1 cellular context compared by ENCODE assay signal in the genomic region with DNA sequence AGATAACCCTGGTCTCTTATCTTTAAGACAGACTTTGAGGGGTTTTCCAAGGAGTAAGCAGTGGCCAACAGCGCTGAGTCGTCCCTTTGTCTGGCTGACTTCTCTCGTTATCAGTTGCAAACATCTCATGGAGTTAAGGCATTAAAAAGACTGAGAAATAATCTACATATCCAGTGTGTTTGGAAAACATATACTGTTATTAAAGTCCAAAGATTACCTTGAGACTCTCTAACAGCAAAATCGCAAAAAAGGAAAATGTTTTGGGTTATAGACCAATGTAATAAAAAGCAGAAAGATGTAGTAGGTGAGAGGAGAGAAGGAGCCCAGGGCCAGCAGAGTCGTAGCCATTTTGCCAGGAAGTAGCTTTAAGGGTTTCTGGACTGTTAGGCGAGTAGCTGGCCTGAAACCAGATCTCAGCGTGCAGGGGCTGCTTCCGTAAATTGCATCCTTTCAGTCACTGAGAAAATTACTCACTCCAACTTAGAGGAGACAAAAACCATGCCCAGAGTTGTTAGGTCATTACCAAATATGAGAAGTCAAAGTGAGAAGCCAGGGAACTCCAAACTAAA.
TF ChIP-seq lines count a peak whose summit lies in the region.

No MANE protein-coding gene starts in this region.

TF ChIP-seq in K562, 482 proteins besides CTCF, POLR2A, EP300 and RAD21 (continued from another document and continues in another):
- TF ChIP-seq YY1 (IDR thresholded peaks at IDR 0.05; ENCODE audit: borderline replicate concordance in 1 of 3, control insufficient read depth in 1 of 3, extremely low read depth in 1 of 3, insufficient read depth in 3 of 3, insufficient read length in 1 of 3, insufficient replicate concordance in 2 of 3, low read depth in 1 of 3, low read length in 2 of 3) (peak in 2 of 3 experiments; percentile 37 to 71), C11orf30 (IDR thresholded peaks at IDR 0.05; ENCODE audit: low read depth) (no peak), HEY1 (CRISPR knock-in tag; IDR thresholded peaks at IDR 0.05; ENCODE audit: borderline replicate concordance) (0 out of 2 replicates have a peak, but pooled peaks have one; percentile 8), CREBBP (IDR thresholded peaks at IDR 0.05; ENCODE audit: low read depth, low read length) (no peak), TBP (optimal IDR thresholded peaks at IDR 0.05; ENCODE audit: low read depth, low read length) (no peak), RBFOX2 (IDR thresholded peaks at IDR 0.05; ENCODE audit: low read depth, low read length) (no peak), HMG20A (CRISPR knock-in tag; conservative IDR thresholded peaks at IDR 0.05) (no peak), SLC30A9 (CRISPR knock-in tag; IDR thresholded peaks at IDR 0.05) (no peak), E2F3 (CRISPR knock-in tag; IDR thresholded peaks at IDR 0.05) (no peak), RFX7 (CRISPR knock-in tag; IDR thresholded peaks at IDR 0.05) (no peak), ZNF561 (CRISPR knock-in tag; conservative IDR thresholded peaks at IDR 0.05) (no peak), TRIM28 (IDR thresholded peaks at IDR 0.05) (no peak), HDAC6 (IDR thresholded peaks at IDR 0.05; ENCODE audit: low read depth, low read length) (no peak), ZNF24 (IDR thresholded peaks at IDR 0.05) (no peak), MTA2 (IDR thresholded peaks at IDR 0.05; ENCODE audit: low read depth) (no peak), SMAD4 (CRISPR knock-in tag; conservative IDR thresholded peaks at IDR 0.05) (no peak; the same call in 1 of the 2 replicates), JUND (IDR thresholded peaks at IDR 0.05; ENCODE audit: borderline replicate concordance, low read depth, low read length) (peak; percentile 43; the same call in 1 of the 2 replicates), JUND (tag; IDR thresholded peaks at IDR 0.05; ENCODE audit: borderline replicate concordance, low read depth, low read length) (0 out of 3 replicates have a peak, but pooled peaks have one; percentile 10), SRSF7 (optimal IDR thresholded peaks at IDR 0.05; ENCODE audit: low read depth, low read length) (no peak), SIN3B (IDR thresholded peaks at IDR 0.05; ENCODE audit: low read depth) (no peak), ZNF175 (CRISPR knock-in tag; IDR thresholded peaks at IDR 0.05; ENCODE audit: low read depth) (no peak), STAT5B (CRISPR knock-in tag; IDR thresholded peaks at IDR 0.05) (no peak), CCAR2 (IDR thresholded peaks at IDR 0.05; ENCODE audit: low read depth, low read length) (no peak), MECOM (CRISPR knock-in tag; IDR thresholded peaks at IDR 0.05) (no peak), GABPB1 (CRISPR knock-in tag; IDR thresholded peaks at IDR 0.05) (0 out of 2 replicates have a peak, but pooled peaks have one; percentile 24), CC2D1A (IDR thresholded peaks at IDR 0.05) (no peak), PYGO2 (tag; IDR thresholded peaks at IDR 0.05) (no peak), ZNF41 (CRISPR knock-in tag; conservative IDR thresholded peaks at IDR 0.05) (0 out of 2 replicates have a peak, but pooled peaks have one; percentile 30), ELF4 (CRISPR knock-in tag; IDR thresholded peaks at IDR 0.05) (0 out of 2 replicates have a peak, but pooled peaks have one; percentile 46), ZNF134 (CRISPR knock-in tag; conservative IDR thresholded peaks at IDR 0.05) (no peak), KAT7 (CRISPR knock-in tag; IDR thresholded peaks at IDR 0.05; ENCODE audit: borderline replicate concordance) (no peak), RBM25 (IDR thresholded peaks at IDR 0.05; ENCODE audit: low read depth, low read length, severe bottlenecking) (no peak), PTRF (tag; IDR thresholded peaks at IDR 0.05) (no peak), ETV1 (tag; conservative IDR thresholded peaks at IDR 0.05; ENCODE audit: low read depth) (no peak), EGR1 (conservative IDR thresholded peaks at IDR 0.05) (no peak), SREBF2 (CRISPR knock-in tag; IDR thresholded peaks at IDR 0.05) (no peak), POLR2G (IDR thresholded peaks at IDR 0.05; ENCODE audit: low read depth, low read length) (no peak), ZNF311 (CRISPR knock-in tag; IDR thresholded peaks at IDR 0.05) (0 out of 2 replicates have a peak, but pooled peaks have one; percentile 57), ZNF699 (CRISPR knock-in tag; IDR thresholded peaks at IDR 0.05; ENCODE audit: insufficient replicate concordance) (no peak), RBM34 (IDR thresholded peaks at IDR 0.05; ENCODE audit: borderline replicate concordance, insufficient read depth, low read length) (no peak), ATF7 (IDR thresholded peaks at IDR 0.05) (no peak), RUNX1 (IDR thresholded peaks at IDR 0.05; ENCODE audit: low read depth) (no peak), RBM39 (optimal IDR thresholded peaks at IDR 0.05; ENCODE audit: low read depth, low read length) (no peak), STAT5A (IDR thresholded peaks at IDR 0.05; ENCODE audit: borderline replicate concordance, low read length) (no peak), ZKSCAN3 (CRISPR knock-in tag; IDR thresholded peaks at IDR 0.05) (no peak), HNRNPK (IDR thresholded peaks at IDR 0.05; ENCODE audit: low read depth, low read length, poor library complexity, severe bottlenecking) (no peak), ZNF766 (CRISPR knock-in tag; conservative IDR thresholded peaks at IDR 0.05) (peak; percentile 80)
- TF ChIP-seq, protein P1, sequence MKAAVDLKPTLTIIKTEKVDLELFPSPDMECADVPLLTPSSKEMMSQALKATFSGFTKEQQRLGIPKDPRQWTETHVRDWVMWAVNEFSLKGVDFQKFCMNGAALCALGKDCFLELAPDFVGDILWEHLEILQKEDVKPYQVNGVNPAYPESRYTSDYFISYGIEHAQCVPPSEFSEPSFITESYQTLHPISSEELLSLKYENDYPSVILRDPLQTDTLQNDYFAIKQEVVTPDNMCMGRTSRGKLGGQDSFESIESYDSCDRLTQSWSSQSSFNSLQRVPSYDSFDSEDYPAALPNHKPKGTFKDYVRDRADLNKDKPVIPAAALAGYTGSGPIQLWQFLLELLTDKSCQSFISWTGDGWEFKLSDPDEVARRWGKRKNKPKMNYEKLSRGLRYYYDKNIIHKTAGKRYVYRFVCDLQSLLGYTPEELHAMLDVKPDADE (conservative IDR thresholded peaks at IDR 0.05; ENCODE audit: control insufficient read depth, low read depth, low read length): no peak
- TF ChIP-seq, protein P2, sequence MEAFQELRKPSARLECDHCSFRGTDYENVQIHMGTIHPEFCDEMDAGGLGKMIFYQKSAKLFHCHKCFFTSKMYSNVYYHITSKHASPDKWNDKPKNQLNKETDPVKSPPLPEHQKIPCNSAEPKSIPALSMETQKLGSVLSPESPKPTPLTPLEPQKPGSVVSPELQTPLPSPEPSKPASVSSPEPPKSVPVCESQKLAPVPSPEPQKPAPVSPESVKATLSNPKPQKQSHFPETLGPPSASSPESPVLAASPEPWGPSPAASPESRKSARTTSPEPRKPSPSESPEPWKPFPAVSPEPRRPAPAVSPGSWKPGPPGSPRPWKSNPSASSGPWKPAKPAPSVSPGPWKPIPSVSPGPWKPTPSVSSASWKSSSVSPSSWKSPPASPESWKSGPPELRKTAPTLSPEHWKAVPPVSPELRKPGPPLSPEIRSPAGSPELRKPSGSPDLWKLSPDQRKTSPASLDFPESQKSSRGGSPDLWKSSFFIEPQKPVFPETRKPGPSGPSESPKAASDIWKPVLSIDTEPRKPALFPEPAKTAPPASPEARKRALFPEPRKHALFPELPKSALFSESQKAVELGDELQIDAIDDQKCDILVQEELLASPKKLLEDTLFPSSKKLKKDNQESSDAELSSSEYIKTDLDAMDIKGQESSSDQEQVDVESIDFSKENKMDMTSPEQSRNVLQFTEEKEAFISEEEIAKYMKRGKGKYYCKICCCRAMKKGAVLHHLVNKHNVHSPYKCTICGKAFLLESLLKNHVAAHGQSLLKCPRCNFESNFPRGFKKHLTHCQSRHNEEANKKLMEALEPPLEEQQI (IDR thresholded peaks at IDR 0.05): no peak
- TF ChIP-seq, protein P3, sequence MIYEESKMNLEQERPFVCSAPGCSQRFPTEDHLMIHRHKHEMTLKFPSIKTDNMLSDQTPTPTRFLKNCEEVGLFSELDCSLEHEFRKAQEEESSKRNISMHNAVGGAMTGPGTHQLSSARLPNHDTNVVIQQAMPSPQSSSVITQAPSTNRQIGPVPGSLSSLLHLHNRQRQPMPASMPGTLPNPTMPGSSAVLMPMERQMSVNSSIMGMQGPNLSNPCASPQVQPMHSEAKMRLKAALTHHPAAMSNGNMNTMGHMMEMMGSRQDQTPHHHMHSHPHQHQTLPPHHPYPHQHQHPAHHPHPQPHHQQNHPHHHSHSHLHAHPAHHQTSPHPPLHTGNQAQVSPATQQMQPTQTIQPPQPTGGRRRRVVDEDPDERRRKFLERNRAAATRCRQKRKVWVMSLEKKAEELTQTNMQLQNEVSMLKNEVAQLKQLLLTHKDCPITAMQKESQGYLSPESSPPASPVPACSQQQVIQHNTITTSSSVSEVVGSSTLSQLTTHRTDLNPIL (CRISPR knock-in tag; IDR thresholded peaks at IDR 0.05): no peak
- TF ChIP-seq, protein P4, sequence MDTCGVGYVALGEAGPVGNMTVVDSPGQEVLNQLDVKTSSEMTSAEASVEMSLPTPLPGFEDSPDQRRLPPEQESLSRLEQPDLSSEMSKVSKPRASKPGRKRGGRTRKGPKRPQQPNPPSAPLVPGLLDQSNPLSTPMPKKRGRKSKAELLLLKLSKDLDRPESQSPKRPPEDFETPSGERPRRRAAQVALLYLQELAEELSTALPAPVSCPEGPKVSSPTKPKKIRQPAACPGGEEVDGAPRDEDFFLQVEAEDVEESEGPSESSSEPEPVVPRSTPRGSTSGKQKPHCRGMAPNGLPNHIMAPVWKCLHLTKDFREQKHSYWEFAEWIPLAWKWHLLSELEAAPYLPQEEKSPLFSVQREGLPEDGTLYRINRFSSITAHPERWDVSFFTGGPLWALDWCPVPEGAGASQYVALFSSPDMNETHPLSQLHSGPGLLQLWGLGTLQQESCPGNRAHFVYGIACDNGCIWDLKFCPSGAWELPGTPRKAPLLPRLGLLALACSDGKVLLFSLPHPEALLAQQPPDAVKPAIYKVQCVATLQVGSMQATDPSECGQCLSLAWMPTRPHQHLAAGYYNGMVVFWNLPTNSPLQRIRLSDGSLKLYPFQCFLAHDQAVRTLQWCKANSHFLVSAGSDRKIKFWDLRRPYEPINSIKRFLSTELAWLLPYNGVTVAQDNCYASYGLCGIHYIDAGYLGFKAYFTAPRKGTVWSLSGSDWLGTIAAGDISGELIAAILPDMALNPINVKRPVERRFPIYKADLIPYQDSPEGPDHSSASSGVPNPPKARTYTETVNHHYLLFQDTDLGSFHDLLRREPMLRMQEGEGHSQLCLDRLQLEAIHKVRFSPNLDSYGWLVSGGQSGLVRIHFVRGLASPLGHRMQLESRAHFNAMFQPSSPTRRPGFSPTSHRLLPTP (IDR thresholded peaks at IDR 0.05; ENCODE audit: borderline replicate concordance, extremely low read depth, insufficient read length): no peak
- TF ChIP-seq, protein P5, sequence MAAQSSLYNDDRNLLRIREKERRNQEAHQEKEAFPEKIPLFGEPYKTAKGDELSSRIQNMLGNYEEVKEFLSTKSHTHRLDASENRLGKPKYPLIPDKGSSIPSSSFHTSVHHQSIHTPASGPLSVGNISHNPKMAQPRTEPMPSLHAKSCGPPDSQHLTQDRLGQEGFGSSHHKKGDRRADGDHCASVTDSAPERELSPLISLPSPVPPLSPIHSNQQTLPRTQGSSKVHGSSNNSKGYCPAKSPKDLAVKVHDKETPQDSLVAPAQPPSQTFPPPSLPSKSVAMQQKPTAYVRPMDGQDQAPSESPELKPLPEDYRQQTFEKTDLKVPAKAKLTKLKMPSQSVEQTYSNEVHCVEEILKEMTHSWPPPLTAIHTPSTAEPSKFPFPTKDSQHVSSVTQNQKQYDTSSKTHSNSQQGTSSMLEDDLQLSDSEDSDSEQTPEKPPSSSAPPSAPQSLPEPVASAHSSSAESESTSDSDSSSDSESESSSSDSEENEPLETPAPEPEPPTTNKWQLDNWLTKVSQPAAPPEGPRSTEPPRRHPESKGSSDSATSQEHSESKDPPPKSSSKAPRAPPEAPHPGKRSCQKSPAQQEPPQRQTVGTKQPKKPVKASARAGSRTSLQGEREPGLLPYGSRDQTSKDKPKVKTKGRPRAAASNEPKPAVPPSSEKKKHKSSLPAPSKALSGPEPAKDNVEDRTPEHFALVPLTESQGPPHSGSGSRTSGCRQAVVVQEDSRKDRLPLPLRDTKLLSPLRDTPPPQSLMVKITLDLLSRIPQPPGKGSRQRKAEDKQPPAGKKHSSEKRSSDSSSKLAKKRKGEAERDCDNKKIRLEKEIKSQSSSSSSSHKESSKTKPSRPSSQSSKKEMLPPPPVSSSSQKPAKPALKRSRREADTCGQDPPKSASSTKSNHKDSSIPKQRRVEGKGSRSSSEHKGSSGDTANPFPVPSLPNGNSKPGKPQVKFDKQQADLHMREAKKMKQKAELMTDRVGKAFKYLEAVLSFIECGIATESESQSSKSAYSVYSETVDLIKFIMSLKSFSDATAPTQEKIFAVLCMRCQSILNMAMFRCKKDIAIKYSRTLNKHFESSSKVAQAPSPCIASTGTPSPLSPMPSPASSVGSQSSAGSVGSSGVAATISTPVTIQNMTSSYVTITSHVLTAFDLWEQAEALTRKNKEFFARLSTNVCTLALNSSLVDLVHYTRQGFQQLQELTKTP (IDR thresholded peaks at IDR 0.05; ENCODE audit: low read depth in 1 of 2, partially characterized antibody in 2 of 2): no peak
- TF ChIP-seq, protein P6, sequence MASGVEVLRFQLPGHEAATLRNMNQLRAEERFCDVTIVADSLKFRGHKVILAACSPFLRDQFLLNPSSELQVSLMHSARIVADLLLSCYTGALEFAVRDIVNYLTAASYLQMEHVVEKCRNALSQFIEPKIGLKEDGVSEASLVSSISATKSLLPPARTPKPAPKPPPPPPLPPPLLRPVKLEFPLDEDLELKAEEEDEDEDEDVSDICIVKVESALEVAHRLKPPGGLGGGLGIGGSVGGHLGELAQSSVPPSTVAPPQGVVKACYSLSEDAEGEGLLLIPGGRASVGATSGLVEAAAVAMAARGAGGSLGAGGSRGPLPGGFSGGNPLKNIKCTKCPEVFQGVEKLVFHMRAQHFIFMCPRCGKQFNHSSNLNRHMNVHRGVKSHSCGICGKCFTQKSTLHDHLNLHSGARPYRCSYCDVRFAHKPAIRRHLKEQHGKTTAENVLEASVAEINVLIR (CRISPR knock-in tag; IDR thresholded peaks at IDR 0.05): no peak
- TF ChIP-seq, protein P7, sequence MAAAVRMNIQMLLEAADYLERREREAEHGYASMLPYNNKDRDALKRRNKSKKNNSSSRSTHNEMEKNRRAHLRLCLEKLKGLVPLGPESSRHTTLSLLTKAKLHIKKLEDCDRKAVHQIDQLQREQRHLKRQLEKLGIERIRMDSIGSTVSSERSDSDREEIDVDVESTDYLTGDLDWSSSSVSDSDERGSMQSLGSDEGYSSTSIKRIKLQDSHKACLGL (CRISPR knock-in tag; IDR thresholded peaks at IDR 0.05; ENCODE audit: borderline replicate concordance, poor library complexity, severe bottlenecking): no peak
- TF ChIP-seq, protein P8, sequence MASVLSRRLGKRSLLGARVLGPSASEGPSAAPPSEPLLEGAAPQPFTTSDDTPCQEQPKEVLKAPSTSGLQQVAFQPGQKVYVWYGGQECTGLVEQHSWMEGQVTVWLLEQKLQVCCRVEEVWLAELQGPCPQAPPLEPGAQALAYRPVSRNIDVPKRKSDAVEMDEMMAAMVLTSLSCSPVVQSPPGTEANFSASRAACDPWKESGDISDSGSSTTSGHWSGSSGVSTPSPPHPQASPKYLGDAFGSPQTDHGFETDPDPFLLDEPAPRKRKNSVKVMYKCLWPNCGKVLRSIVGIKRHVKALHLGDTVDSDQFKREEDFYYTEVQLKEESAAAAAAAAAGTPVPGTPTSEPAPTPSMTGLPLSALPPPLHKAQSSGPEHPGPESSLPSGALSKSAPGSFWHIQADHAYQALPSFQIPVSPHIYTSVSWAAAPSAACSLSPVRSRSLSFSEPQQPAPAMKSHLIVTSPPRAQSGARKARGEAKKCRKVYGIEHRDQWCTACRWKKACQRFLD (CRISPR knock-in tag; IDR thresholded peaks at IDR 0.05): peak; percentile 86
